ENCODE assay signal across 17 cellular contexts in genomic region chr4:122706511-122706910, GRCh38. TPM values are rescaled to one million over a fixed set of nuclear protein-coding genes. Genes with fewer than 3 reads are reported as not detected.
DNase-seq lines count a peak whose midpoint lies in the region; ATAC-seq and TF ChIP-seq lines count a peak whose summit lies in the region.
"Had no signal": no experiment of that assay in that cellular context is flagged by ENCODE, and none has a peak within 500 bp of the region (broad histone marks: within the 10 kb centered on the region; RNA-seq: fewer than 3 reads in every experiment).

No MANE protein-coding gene starts in this region.

- POLR2A ChIA-PET in activated CD4-positive, alpha-beta memory T cell treated with anti-CD3 and anti-CD28 coated beads, Interleukin-2, amount 10 ng/mL, durations not matched to agents 7 days and 5 days (lab: Charles Lee): no interaction called here

- no peak overlapping the region for H3K27ac Mint-ChIP-seq in activated CD8-positive, alpha-beta memory T cell treated with anti-CD3 and anti-CD28 coated beads, Interleukin-2, amount 10 ng/mL, durations not matched to agents 7 days and 5 days
- H3K27ac Mint-ChIP-seq in natural killer cell treated with Interleukin-12 subunit alpha and Interleukin-12 subunit beta and Interleukin-15 and Interleukin-18, amount 100 ng/mL, for 72 hours: peak overlapping the region in 1 of 2 donors; percentile 65
- H3K27ac Mint-ChIP-seq in natural killer cell: no peak overlapping the region
- peak overlapping the region; percentile 66 for H3K27ac Mint-ChIP-seq in activated CD4-positive, alpha-beta memory T cell treated with anti-CD3 and anti-CD28 coated beads, Interleukin-2, amount 10 ng/mL, durations not matched to agents 7 days and 5 days
- H3K27ac Mint-ChIP-seq: CD8-positive, alpha-beta T cell; HFFc6 had no signal

- intact Hi-C loops in natural killer cell (cut with micrococcal nuclease): no loop called here

- peaks cover 3% of the 10 kb centered on the region for H3K36me3 Mint-ChIP-seq in activated CD8-positive, alpha-beta memory T cell treated with anti-CD3 and anti-CD28 coated beads, Interleukin-2, amount 10 ng/mL, durations not matched to agents 7 days and 5 days
- peaks cover 7% of the 10 kb centered on the region for H3K36me3 Mint-ChIP-seq in natural killer cell treated with Interleukin-12 subunit alpha and Interleukin-12 subunit beta and Interleukin-15 and Interleukin-18, amount 100 ng/mL, for 72 hours
- H3K36me3 Mint-ChIP-seq in natural killer cell: no peaks in the 10 kb centered on the region
- H3K36me3 Mint-ChIP-seq in activated CD4-positive, alpha-beta memory T cell treated with anti-CD3 and anti-CD28 coated beads, Interleukin-2, amount 10 ng/mL, durations not matched to agents 7 days and 5 days (ENCODE audit: low read depth): peaks cover 7% of the 10 kb centered on the region
- H3K36me3 Mint-ChIP-seq: CD14-positive monocyte; CD8-positive, alpha-beta T cell had no signal

- H3K4me3 Mint-ChIP-seq in activated CD8-positive, alpha-beta memory T cell treated with anti-CD3 and anti-CD28 coated beads, Interleukin-2, amount 10 ng/mL, durations not matched to agents 7 days and 5 days: peak overlapping the region; percentile 14
- H3K4me3 Mint-ChIP-seq in natural killer cell treated with Interleukin-12 subunit alpha and Interleukin-12 subunit beta and Interleukin-15 and Interleukin-18, amount 100 ng/mL, for 72 hours: peak overlapping the region; percentile 54
- H3K4me3 Mint-ChIP-seq in natural killer cell: no peak overlapping the region
- no peak overlapping the region for H3K4me3 Mint-ChIP-seq in activated CD4-positive, alpha-beta memory T cell treated with anti-CD3 and anti-CD28 coated beads, Interleukin-2, amount 10 ng/mL, durations not matched to agents 7 days and 5 days
- H3K4me3 Mint-ChIP-seq: CD14-positive monocyte; CD8-positive, alpha-beta T cell; HFFc6 had no signal

- H3K4me1 Mint-ChIP-seq in activated CD8-positive, alpha-beta memory T cell treated with anti-CD3 and anti-CD28 coated beads, Interleukin-2, amount 10 ng/mL, durations not matched to agents 7 days and 5 days: peaks cover 34% of the 10 kb centered on the region
- peaks cover 6 to 38% of the 10 kb centered on the region in 2 donors for H3K4me1 Mint-ChIP-seq in natural killer cell treated with Interleukin-12 subunit alpha and Interleukin-12 subunit beta and Interleukin-15 and Interleukin-18, amount 100 ng/mL, for 72 hours (ENCODE audit: low read depth in 2 of 2)
- H3K4me1 Mint-ChIP-seq in natural killer cell: no peaks in the 10 kb centered on the region
- peaks cover 59% of the 10 kb centered on the region for H3K4me1 Mint-ChIP-seq in activated CD4-positive, alpha-beta memory T cell treated with anti-CD3 and anti-CD28 coated beads, Interleukin-2, amount 10 ng/mL, durations not matched to agents 7 days and 5 days

- H3K9me3 Mint-ChIP-seq in activated CD8-positive, alpha-beta memory T cell treated with anti-CD3 and anti-CD28 coated beads, Interleukin-2, amount 10 ng/mL, durations not matched to agents 7 days and 5 days (ENCODE audit: low read depth): no peaks in the 10 kb centered on the region
- H3K9me3 Mint-ChIP-seq in natural killer cell treated with Interleukin-12 subunit alpha and Interleukin-12 subunit beta and Interleukin-15 and Interleukin-18, amount 100 ng/mL, for 72 hours: peaks cover 2% of the 10 kb centered on the region
- no peaks in the 10 kb centered on the region for H3K9me3 Mint-ChIP-seq in natural killer cell
- H3K9me3 Mint-ChIP-seq in activated CD4-positive, alpha-beta memory T cell treated with anti-CD3 and anti-CD28 coated beads, Interleukin-2, amount 10 ng/mL, durations not matched to agents 7 days and 5 days: no peaks in the 10 kb centered on the region
- H3K9me3 Mint-ChIP-seq: CD8-positive, alpha-beta T cell; HFFc6 had no signal

- no peak for TF ChIP-seq CTCF in natural killer cell (IDR thresholded peaks at IDR 0.05)

- DNase-seq in activated CD8-positive, alpha-beta memory T cell treated with anti-CD3 and anti-CD28 coated beads, Interleukin-2, amount 10 ng/mL, durations not matched to agents 7 days and 5 days: no peak
- no peak for DNase-seq in activated CD8-positive, alpha-beta memory T cell treated with anti-CD3 and anti-CD28 coated beads, Interleukin-2, amount 50 U/mL, for 48 hours
- no peak for DNase-seq in natural killer cell treated with Interleukin-12 subunit alpha and Interleukin-12 subunit beta and Interleukin-15 and Interleukin-18, amount 100 ng/mL, for 72 hours (ENCODE audit: low spot score)
- no peak for DNase-seq in natural killer cell
- DNase-seq in activated CD4-positive, alpha-beta memory T cell treated with anti-CD3 and anti-CD28 coated beads, Interleukin-2, amount 10 ng/mL, durations not matched to agents 7 days and 5 days: no peak
- DNase-seq in epidermal melanocyte (ENCODE audit: insufficient read length, low spot score): no peak
- DNase-seq: CD8-positive, alpha-beta T cell; COR-L47; DMS153; DND-41; GDM1; HCEC 1CT; HFFc6 had no signal

- H3K27me3 Mint-ChIP-seq in activated CD8-positive, alpha-beta memory T cell treated with anti-CD3 and anti-CD28 coated beads, Interleukin-2, amount 10 ng/mL, durations not matched to agents 7 days and 5 days: peaks cover 28% of the 10 kb centered on the region
- H3K27me3 Mint-ChIP-seq in natural killer cell treated with Interleukin-12 subunit alpha and Interleukin-12 subunit beta and Interleukin-15 and Interleukin-18, amount 100 ng/mL, for 72 hours: peaks cover 20 to 22% of the 10 kb centered on the region in 2 donors
- peaks cover 7 to 38% of the 10 kb centered on the region in 2 donors for H3K27me3 Mint-ChIP-seq in natural killer cell (ENCODE audit: low read depth in 2 of 2)
- H3K27me3 Mint-ChIP-seq in activated CD4-positive, alpha-beta memory T cell treated with anti-CD3 and anti-CD28 coated beads, Interleukin-2, amount 10 ng/mL, durations not matched to agents 7 days and 5 days: peaks cover 5% of the 10 kb centered on the region

- no peak for ATAC-seq in activated CD8-positive, alpha-beta memory T cell treated with anti-CD3 and anti-CD28 coated beads, Interleukin-2, amount 10 ng/mL, durations not matched to agents 7 days and 5 days
- ATAC-seq in natural killer cell treated with Interleukin-12 subunit alpha and Interleukin-12 subunit beta and Interleukin-15 and Interleukin-18, amount 100 ng/mL, for 72 hours: no peak
- ATAC-seq in natural killer cell (no peak), HG02798 (IDR thresholded peaks at IDR 0.05; ENCODE audit: poor library complexity, unreplicated experiment) (no peak)
- ATAC-seq: A549; CD8-positive, alpha-beta T cell; HepG2 had no signal

- CTCF ChIA-PET in activated CD8-positive, alpha-beta memory T cell treated with anti-CD3 and anti-CD28 coated beads, Interleukin-2, amount 10 ng/mL, durations not matched to agents 7 days and 5 days (lab: Charles Lee): interaction anchor here (0.7 kb wide), 1 partner anchor 15 kb away, joined by 3 read pairs; no protein-coding TSS in a partner anchor
- CTCF ChIA-PET in activated CD4-positive, alpha-beta memory T cell treated with anti-CD3 and anti-CD28 coated beads, Interleukin-2, amount 10 ng/mL, durations not matched to agents 7 days and 5 days (lab: Charles Lee): no interaction called here

RNA-seq across cellular contexts. Expression of gene BBS12, which starts 26.0 kb away (rescaled TPM):
- 1 to 10 TPM; 2.1 to 3.6 TPM for total RNA-seq in activated CD8-positive, alpha-beta memory T cell treated with anti-CD3 and anti-CD28 coated beads, Interleukin-2, amount 10 ng/mL, durations not matched to agents 7 days and 5 days
- total RNA-seq in natural killer cell treated with Interleukin-12 subunit alpha and Interleukin-12 subunit beta and Interleukin-15 and Interleukin-18, amount 100 ng/mL, for 72 hours: 1 to 10 TPM; 1.0 to 2.2 TPM
- 1 to 10 TPM in 2 of 3 donors, under 1 TPM in 1; 0.85 to 1.9 (median 1.8) TPM for total RNA-seq in natural killer cell
- total RNA-seq in activated CD4-positive, alpha-beta memory T cell treated with anti-CD3 and anti-CD28 coated beads, Interleukin-2, amount 10 ng/mL, durations not matched to agents 7 days and 5 days: 1 to 10 TPM; 3.7 to 5.0 TPM

Comparison
In these comparisons a context has a peak if more than half of its experiments do, and no peak if none do; other contexts are left out.
1. H3K4me3 Mint-ChIP-seq: peak in activated CD8-positive, alpha-beta memory T cell treated with anti-CD3 and anti-CD28 coated beads, Interleukin-2, amount 10 ng/mL, durations not matched to agents 7 days and 5 days (single experiment) and natural killer cell treated with Interleukin-12 subunit alpha and Interleukin-12 subunit beta and Interleukin-15 and Interleukin-18, amount 100 ng/mL, for 72 hours (single experiment); none in natural killer cell (single experiment) and activated CD4-positive, alpha-beta memory T cell treated with anti-CD3 and anti-CD28 coated beads, Interleukin-2, amount 10 ng/mL, durations not matched to agents 7 days and 5 days (single experiment).